ENCODE assay signal across 12 cellular contexts in the genomic region with DNA sequence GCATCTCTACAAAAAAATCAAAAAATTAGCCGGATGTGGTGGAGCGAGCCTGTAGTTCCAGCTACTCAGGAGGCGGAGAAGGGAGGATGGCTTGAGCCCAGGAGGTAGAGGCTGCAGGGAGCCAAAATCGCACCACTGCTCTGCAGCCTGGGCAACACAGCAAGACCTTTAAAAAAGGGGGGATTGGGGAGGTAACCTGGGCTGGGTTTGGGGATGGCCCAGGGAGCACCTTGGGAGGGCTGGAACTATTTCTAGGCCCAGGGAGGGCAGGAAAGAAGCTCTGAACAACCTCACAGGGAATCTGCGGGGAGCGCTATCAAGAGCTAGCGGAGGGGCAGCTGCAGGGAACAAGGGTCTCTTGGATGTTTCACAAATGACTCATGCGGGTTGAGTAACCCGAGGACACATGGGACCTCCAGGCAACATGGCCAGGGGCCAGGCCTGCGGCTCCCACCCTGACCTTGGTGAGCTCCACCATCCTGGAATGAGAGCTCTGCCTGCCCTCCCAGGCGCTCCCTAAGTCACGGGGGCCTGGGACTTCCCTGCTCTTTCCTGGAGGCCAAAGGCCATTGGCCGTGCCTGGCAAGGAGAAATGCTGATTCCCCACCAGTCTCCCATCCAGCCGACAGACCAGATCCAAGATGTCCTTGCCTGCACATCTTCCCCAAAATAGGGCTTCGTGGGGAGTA. TPM values are rescaled to one million over a fixed set of nuclear protein-coding genes. Genes with fewer than 3 reads are reported as not detected.
DNase-seq lines count a peak whose midpoint lies in the region; ATAC-seq and TF ChIP-seq lines count a peak whose summit lies in the region.
"Had no signal": no experiment of that assay in that cellular context is flagged by ENCODE, and none has a peak within 500 bp of the region (broad histone marks: within the 10 kb centered on the region; RNA-seq: fewer than 3 reads in every experiment).

No MANE protein-coding gene starts in this region.

- no peaks in the 10 kb centered on the region for H3K36me3 ChIP-seq in skeletal muscle satellite cell (ENCODE audit: insufficient read depth, low read length)
- H3K36me3 ChIP-seq: thyroid gland had no signal

- DNase-seq in LHCN-M2 (ENCODE audit: low read depth): peak; percentile 99
- peak; percentile 60 for DNase-seq in astrocyte of the spinal cord (ENCODE audit: low read depth, low spot score)
- peak; percentile 70 for DNase-seq in left lobe of liver (ENCODE audit: low spot score)
- DNase-seq in NCI-H1105 treated with DMSO at 0.1 percent for 48 hours (lab: John Stamatoyannopoulos, UW): no peak
- no peak for DNase-seq in activated CD4-positive, CD25-positive, alpha-beta regulatory T cell (lab: John Stamatoyannopoulos, UW)
- DNase-seq in NCI-H1417 (lab: John Stamatoyannopoulos, UW): no peak
- DNase-seq: activated gamma-delta T cell; NK-92 treated with Interleukin-12 subunit alpha and Interleukin-12 subunit beta, amount 100 ng/mL, for 24 hours; stimulated activated CD4-positive, alpha-beta T cell treated with anti-CD3 and anti-CD28 coated beads, Interleukin-1b, Interleukin-23, amount 100 ng/mL, for 48 hours; thyroid gland had no signal

- in situ Hi-C loops in astrocyte of the spinal cord (cut with HindIII; ENCODE audit: low sequenced_read_pairs): no loop called here

- peak overlapping the region; percentile 71 for H3K4me2 ChIP-seq in skeletal muscle satellite cell (ENCODE audit: low read length)

- H3K4me3 ChIP-seq in astrocyte of the spinal cord (ENCODE audit: low read depth, low read length) (no peak overlapping the region), skeletal muscle satellite cell (ENCODE audit: low read length) (peak overlapping the region; percentile 28)
- H3K4me3 ChIP-seq: thyroid gland had no signal

- no peak for TF ChIP-seq CTCF in astrocyte of the spinal cord (IDR thresholded peaks at IDR 0.05; ENCODE audit: low read depth, low read length)

- no peaks in the 10 kb centered on the region for H3K27me3 ChIP-seq in skeletal muscle satellite cell (ENCODE audit: control insufficient read depth, insufficient read depth, low read length)
- H3K27me3 ChIP-seq: thyroid gland had no signal

- ATAC-seq in left lobe of liver: peak; percentile 50
- no peak for ATAC-seq in GM21576 (IDR thresholded peaks at IDR 0.05; ENCODE audit: unreplicated experiment)

- peak overlapping the region; percentile 75 for H3K9ac ChIP-seq in skeletal muscle satellite cell (ENCODE audit: low read depth, low read length)

- H3K4me1 ChIP-seq in skeletal muscle satellite cell (ENCODE audit: control insufficient read depth, insufficient read depth, low read length): peaks cover 66% of the 10 kb centered on the region

- H3K9me3 ChIP-seq in skeletal muscle satellite cell (replicated peaks; ENCODE audit: low read length): no peaks in the 10 kb centered on the region
- H3K9me3 ChIP-seq: thyroid gland had no signal

RNA-seq across cellular contexts. Expression of a gene that starts 23.4 kb away (rescaled TPM):
- 52.5 and 54.8 TPM in 2 replicates for total RNA-seq in LHCN-M2 (2014; rRNA removed)
- 32.4 TPM for polyA plus RNA-seq in LHCN-M2 (2012)
- total RNA-seq in left lobe of liver: 208 TPM
- total RNA-seq in skeletal muscle satellite cell (2012; rRNA removed): 3.5 and 7.1 TPM in 2 replicates

Comparison
In these comparisons a context has a peak if more than half of its experiments do, and no peak if none do; other contexts are left out.
1. DNase-seq: peak in LHCN-M2 (single experiment), astrocyte of the spinal cord (single experiment) and left lobe of liver (single experiment); none in NCI-H1105 treated with DMSO at 0.1 percent for 48 hours (single experiment), activated CD4-positive, CD25-positive, alpha-beta regulatory T cell (0 of 4) and NCI-H1417 (0 of 3).